1 cellular context compared by ENCODE assay signal in genomic region chr10:69787681-69788080, GRCh38.
TF ChIP-seq lines count a peak whose summit lies in the region.

No MANE protein-coding gene starts in this region.

TF ChIP-seq in IMR-90, 13 proteins besides CTCF, POLR2A, EP300 and RAD21:
- TF ChIP-seq MXI1 (IDR thresholded peaks at IDR 0.05; ENCODE audit: borderline replicate concordance, low read depth, low read length), result no peak
- TF ChIP-seq CEBPB (IDR thresholded peaks at IDR 0.05; ENCODE audit: low read depth, low read length), result no peak
- TF ChIP-seq FOS (IDR thresholded peaks at IDR 0.05; ENCODE audit: low read depth, low read length), result no peak
- TF ChIP-seq BHLHE40 (IDR thresholded peaks at IDR 0.05; ENCODE audit: low read depth, low read length), result no peak
- no peak for TF ChIP-seq ELK1 (IDR thresholded peaks at IDR 0.05; ENCODE audit: borderline replicate concordance, low read depth, low read length)
- TF ChIP-seq USF2 (IDR thresholded peaks at IDR 0.05; ENCODE audit: low read depth, low read length), result no peak
- no peak for TF ChIP-seq RFX5 (IDR thresholded peaks at IDR 0.05; ENCODE audit: low read depth, low read length)
- no peak for TF ChIP-seq SMC3 (IDR thresholded peaks at IDR 0.05; ENCODE audit: low read depth, low read length)
- TF ChIP-seq CHD1 (IDR thresholded peaks at IDR 0.05; ENCODE audit: low read depth, low read length), result no peak
- TF ChIP-seq NFE2L2 (IDR thresholded peaks at IDR 0.05; ENCODE audit: low read depth, low read length), result no peak
- no peak for TF ChIP-seq MAFK (IDR thresholded peaks at IDR 0.05; ENCODE audit: low read depth, low read length)
- TF ChIP-seq RCOR1 (IDR thresholded peaks at IDR 0.05; ENCODE audit: insufficient replicate concordance, low read length), result no peak
- TF ChIP-seq MAZ (IDR thresholded peaks at IDR 0.05; ENCODE audit: borderline replicate concordance, low read depth, low read length), result no peak
